In genomic region chr20:23050847-23051627, GRCh38 we compare ENCODE assay signal across 8 cellular contexts. TPM values are rescaled to one million over a fixed set of nuclear protein-coding genes. Genes with fewer than 3 reads are reported as not detected.
DNase-seq lines count a peak whose midpoint lies in the region; ATAC-seq and TF ChIP-seq lines count a peak whose summit lies in the region.

No MANE protein-coding gene starts in this region.

- H3K9me3 Mint-ChIP-seq in nephron: peaks cover 4% of the 10 kb centered on the region

- H3K4me3 Mint-ChIP-seq in nephron: peak overlapping the region; percentile 91 to 94 (median 92)

- peak; percentile 89 to 91 for DNase-seq in AML-193 (lab: John Stamatoyannopoulos, UW)
- peak; percentile 30 for DNase-seq in HT-29 (ENCODE audit: low spot score)
- peak; percentile 59 for DNase-seq in foreskin melanocyte
- no peak for DNase-seq in GM19238 (ENCODE audit: insufficient read length, low spot score)
- DNase-seq in NCI-H1694 treated with DMSO at 0.1 percent for 48 hours (lab: John Stamatoyannopoulos, UW): no peak

- peak overlapping the region; percentile 74 to 95 (median 74) for H3K27ac Mint-ChIP-seq in nephron

- no peak overlapping the region for H3K27ac ChIP-seq in VCaP

- H3K4me1 Mint-ChIP-seq in nephron: peaks cover 22% of the 10 kb centered on the region

- ATAC-seq in GM21786 (IDR thresholded peaks at IDR 0.05; ENCODE audit: unreplicated experiment): no peak

- H3K27me3 Mint-ChIP-seq in nephron (ENCODE audit: low read depth): peaks cover 78% of the 10 kb centered on the region

- peak; percentile 70 for TF ChIP-seq CTCF in VCaP (conservative IDR thresholded peaks at IDR 0.05)
- peak; percentile 75 to 84 (median 76) for TF ChIP-seq CTCF in nephron (IDR thresholded peaks at IDR 0.05; ENCODE audit: unreplicated experiment in 3 of 3)

- H3K36me3 Mint-ChIP-seq in nephron (ENCODE audit: low read depth): no peaks in the 10 kb centered on the region

RNA-seq across cellular contexts. Expression of gene THBD, which starts 1.6 kb away (rescaled TPM):
- total RNA-seq in HT-29 (2014; rRNA removed; shearing (Covaris generic)): not detected in 2 replicates

RNA-seq across cellular contexts. Expression of gene SSTR4, which starts 15.9 kb away (rescaled TPM):
- total RNA-seq in HT-29 (2014; rRNA removed; shearing (Covaris generic)): not detected in 2 replicates

RNA-seq across cellular contexts. Expression of gene CD93, which starts 35.1 kb away (rescaled TPM):
- total RNA-seq in HT-29 (2014; rRNA removed; shearing (Covaris generic)): not detected in 2 replicates

Comparison
In these comparisons a context has a peak if more than half of its experiments do, and no peak if none do; other contexts are left out.
1. DNase-seq: peak in AML-193 (2 of 2), HT-29 (single experiment) and foreskin melanocyte (single experiment); none in GM19238 (single experiment) and NCI-H1694 treated with DMSO at 0.1 percent for 48 hours (single experiment).